In genomic region chr2:9410108-9410507, GRCh38 we compare ENCODE assay signal across 10 cellular contexts.
"Had no signal": no experiment of that assay in that cellular context is flagged by ENCODE, and none has a peak within 500 bp of the region (broad histone marks: within the 10 kb centered on the region; RNA-seq: fewer than 3 reads in every experiment).

No MANE protein-coding gene starts in this region.

- H3K9me3 Mint-ChIP-seq: nephron progenitor cell had no signal

- H3K27ac Mint-ChIP-seq: nephron progenitor cell had no signal

- ATAC-seq: left lobe of liver had no signal

- DNase-seq: activated CD4-positive, alpha-beta T cell treated with anti-CD3 and anti-CD28 coated beads, Interleukin-2, amount 50 U/mL, for 4 hours; activated naive CD4-positive, alpha-beta T cell; caudate nucleus; cortex of kidney; effector memory CD4-positive, alpha-beta T cell; islet precursor cell; mesenchymal stem cell; nephron progenitor cell; stimulated activated CD4-positive, alpha-beta T cell treated with anti-CD3 and anti-CD28 coated beads, Interleukin-2, amount 100 ng/mL, for 48 hours had no signal

- H3K4me3 Mint-ChIP-seq: nephron progenitor cell had no signal
